In genomic region chr3:177754508-177754921, GRCh38 we compare ENCODE assay signal across 1 cellular context.
TF ChIP-seq lines count a peak whose summit lies in the region.

No MANE protein-coding gene starts in this region.

TF ChIP-seq in Ishikawa, 13 proteins besides CTCF, POLR2A, EP300 and RAD21 (continued from another document):
- TF ChIP-seq REST (IDR thresholded peaks at IDR 0.05; ENCODE audit: low read depth) (no peak), YY1 (IDR thresholded peaks at IDR 0.05; ENCODE audit: low read depth) (peak; percentile 24; the same call in 1 of the 2 replicates), TAF1 (IDR thresholded peaks at IDR 0.05; ENCODE audit: low read depth) (no peak)
